In the genomic region with DNA sequence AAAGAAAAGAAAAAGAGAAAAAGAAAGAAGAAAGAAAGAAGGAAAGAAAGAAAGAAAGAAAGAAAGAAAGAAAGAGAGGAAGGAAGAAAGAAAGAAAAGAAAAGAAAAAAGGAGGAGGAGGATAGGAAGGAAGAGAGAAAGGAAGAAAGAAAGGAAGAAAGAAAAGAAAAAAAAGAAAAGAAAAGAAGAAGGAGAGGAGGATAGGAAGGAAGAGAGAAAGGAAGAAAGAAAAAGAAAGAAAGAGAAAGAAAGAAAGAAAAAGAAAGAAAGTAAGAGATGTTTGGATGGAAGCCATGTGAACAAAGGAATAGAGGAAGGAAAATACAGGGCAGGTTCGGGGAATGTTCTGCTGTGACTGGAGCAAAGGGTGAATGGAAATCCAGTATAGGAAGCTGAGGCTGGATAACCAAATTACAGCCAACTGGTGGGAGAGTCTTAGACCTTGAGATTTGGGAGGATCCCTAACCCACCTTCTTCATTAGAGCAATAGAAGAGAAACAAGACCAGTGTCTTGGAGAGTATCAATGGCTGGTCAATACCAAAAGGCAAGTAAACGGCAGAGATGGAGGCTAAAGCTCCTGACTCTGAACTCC, we compare ENCODE assay signal across 1 cellular context.
A peak's percentile ranks its signal among the peaks of the same experiment; 100 is the strongest.
TF ChIP-seq lines count a peak whose summit lies in the region.

No MANE protein-coding gene starts in this region.

TF ChIP-seq in K562, 482 proteins besides CTCF, POLR2A, EP300 and RAD21 (continued from another document):
- no peak for TF ChIP-seq HEY1 (CRISPR knock-in tag; IDR thresholded peaks at IDR 0.05; ENCODE audit: borderline replicate concordance)
- TF ChIP-seq RBM17 (IDR thresholded peaks at IDR 0.05; ENCODE audit: borderline replicate concordance, low read depth, low read length): no peak
- TF ChIP-seq, protein P1, sequence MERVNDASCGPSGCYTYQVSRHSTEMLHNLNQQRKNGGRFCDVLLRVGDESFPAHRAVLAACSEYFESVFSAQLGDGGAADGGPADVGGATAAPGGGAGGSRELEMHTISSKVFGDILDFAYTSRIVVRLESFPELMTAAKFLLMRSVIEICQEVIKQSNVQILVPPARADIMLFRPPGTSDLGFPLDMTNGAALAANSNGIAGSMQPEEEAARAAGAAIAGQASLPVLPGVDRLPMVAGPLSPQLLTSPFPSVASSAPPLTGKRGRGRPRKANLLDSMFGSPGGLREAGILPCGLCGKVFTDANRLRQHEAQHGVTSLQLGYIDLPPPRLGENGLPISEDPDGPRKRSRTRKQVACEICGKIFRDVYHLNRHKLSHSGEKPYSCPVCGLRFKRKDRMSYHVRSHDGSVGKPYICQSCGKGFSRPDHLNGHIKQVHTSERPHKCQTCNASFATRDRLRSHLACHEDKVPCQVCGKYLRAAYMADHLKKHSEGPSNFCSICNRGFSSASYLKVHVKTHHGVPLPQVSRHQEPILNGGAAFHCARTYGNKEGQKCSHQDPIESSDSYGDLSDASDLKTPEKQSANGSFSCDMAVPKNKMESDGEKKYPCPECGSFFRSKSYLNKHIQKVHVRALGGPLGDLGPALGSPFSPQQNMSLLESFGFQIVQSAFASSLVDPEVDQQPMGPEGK (CRISPR knock-in tag; IDR thresholded peaks at IDR 0.05; ENCODE audit: borderline replicate concordance): no peak
- TF ChIP-seq, protein P2, sequence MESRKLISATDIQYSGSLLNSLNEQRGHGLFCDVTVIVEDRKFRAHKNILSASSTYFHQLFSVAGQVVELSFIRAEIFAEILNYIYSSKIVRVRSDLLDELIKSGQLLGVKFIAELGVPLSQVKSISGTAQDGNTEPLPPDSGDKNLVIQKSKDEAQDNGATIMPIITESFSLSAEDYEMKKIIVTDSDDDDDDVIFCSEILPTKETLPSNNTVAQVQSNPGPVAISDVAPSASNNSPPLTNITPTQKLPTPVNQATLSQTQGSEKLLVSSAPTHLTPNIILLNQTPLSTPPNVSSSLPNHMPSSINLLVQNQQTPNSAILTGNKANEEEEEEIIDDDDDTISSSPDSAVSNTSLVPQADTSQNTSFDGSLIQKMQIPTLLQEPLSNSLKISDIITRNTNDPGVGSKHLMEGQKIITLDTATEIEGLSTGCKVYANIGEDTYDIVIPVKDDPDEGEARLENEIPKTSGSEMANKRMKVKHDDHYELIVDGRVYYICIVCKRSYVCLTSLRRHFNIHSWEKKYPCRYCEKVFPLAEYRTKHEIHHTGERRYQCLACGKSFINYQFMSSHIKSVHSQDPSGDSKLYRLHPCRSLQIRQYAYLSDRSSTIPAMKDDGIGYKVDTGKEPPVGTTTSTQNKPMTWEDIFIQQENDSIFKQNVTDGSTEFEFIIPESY (CRISPR knock-in tag; IDR thresholded peaks at IDR 0.05): no peak
- 0 out of 2 replicates have a peak, but pooled peaks have one; percentile 11 for TF ChIP-seq LARP7 (IDR thresholded peaks at IDR 0.05)
- no peak for TF ChIP-seq SRSF1 (IDR thresholded peaks at IDR 0.05; ENCODE audit: low read depth, low read length)
- peak; percentile 47; the same call in 1 of the 2 replicates for TF ChIP-seq NFIC (IDR thresholded peaks at IDR 0.05)
- TF ChIP-seq ZFX (CRISPR knock-in tag; IDR thresholded peaks at IDR 0.05): no peak
- TF ChIP-seq, protein P3, sequence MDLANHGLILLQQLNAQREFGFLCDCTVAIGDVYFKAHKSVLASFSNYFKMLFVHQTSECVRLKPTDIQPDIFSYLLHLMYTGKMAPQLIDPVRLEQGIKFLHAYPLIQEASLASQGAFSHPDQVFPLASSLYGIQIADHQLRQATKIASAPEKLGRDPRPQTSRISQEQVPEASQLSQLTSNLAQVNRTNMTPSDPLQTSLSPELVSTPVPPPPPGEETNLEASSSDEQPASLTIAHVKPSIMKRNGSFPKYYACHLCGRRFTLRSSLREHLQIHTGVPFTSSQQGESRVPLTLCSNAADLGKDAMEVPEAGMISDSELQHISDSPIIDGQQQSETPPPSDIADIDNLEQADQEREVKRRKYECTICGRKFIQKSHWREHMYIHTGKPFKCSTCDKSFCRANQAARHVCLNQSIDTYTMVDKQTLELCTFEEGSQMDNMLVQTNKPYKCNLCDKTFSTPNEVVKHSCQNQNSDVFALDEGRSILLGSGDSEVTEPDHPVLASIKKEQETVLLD (IDR thresholded peaks at IDR 0.05): peak; percentile 20; the same call in 1 of the 2 replicates
- no peak for TF ChIP-seq HDAC8 (tag; IDR thresholded peaks at IDR 0.05)
- no peak for TF ChIP-seq XRCC5 (IDR thresholded peaks at IDR 0.05; ENCODE audit: low read depth, low read length)
- TF ChIP-seq FOS (IDR thresholded peaks at IDR 0.05; ENCODE audit: extremely low read depth, insufficient read length): no peak
- TF ChIP-seq, protein P4, sequence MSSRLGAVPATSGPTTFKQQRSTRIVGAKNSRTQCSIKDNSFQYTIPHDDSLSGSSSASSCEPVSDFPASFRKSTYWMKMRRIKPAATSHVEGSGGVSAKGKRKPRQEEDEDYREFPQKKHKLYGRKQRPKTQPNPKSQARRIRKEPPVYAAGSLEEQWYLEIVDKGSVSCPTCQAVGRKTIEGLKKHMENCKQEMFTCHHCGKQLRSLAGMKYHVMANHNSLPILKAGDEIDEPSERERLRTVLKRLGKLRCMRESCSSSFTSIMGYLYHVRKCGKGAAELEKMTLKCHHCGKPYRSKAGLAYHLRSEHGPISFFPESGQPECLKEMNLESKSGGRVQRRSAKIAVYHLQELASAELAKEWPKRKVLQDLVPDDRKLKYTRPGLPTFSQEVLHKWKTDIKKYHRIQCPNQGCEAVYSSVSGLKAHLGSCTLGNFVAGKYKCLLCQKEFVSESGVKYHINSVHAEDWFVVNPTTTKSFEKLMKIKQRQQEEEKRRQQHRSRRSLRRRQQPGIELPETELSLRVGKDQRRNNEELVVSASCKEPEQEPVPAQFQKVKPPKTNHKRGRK (tag; IDR thresholded peaks at IDR 0.05): peak; percentile 100
- no peak for TF ChIP-seq ZNF175 (CRISPR knock-in tag; IDR thresholded peaks at IDR 0.05; ENCODE audit: low read depth)
- TF ChIP-seq ZNF253 (CRISPR knock-in tag; conservative IDR thresholded peaks at IDR 0.05): no peak
